ENCODE assay signal across 20 cellular contexts in genomic region chr12:52951640-52952039, GRCh38. TPM values are rescaled to one million over a fixed set of nuclear protein-coding genes. Genes with fewer than 3 reads are reported as not detected.
A peak's percentile ranks its signal among the peaks of the same experiment; 100 is the strongest.
DNase-seq lines count a peak whose midpoint lies in the region; TF ChIP-seq lines count a peak whose summit lies in the region.
"Had no signal": no experiment of that assay in that cellular context is flagged by ENCODE, and none has a peak within 500 bp of the region (broad histone marks: within the 10 kb centered on the region; RNA-seq: fewer than 3 reads in every experiment).

No MANE protein-coding gene starts in this region.

- H2BK20ac ChIP-seq in H9 (ENCODE audit: low read depth, low read length, poor library complexity, severe bottlenecking): no peak overlapping the region

- in situ Hi-C loops in KBM-7 (cut with MboI; ENCODE audit: low pct_unique_long_range_greater_than_20kb, low sequenced_read_pairs): loop anchor here (10.0 kb wide), 1 partner anchor 47 kb away; the partner anchor contains the start of gene KRT8

- intact Hi-C loops in A673 (cut with micrococcal nuclease; ENCODE audit: unreplicated experiment): no loop called here

- H3K23me2 ChIP-seq in H9 (ENCODE audit: insufficient read length, low read depth, low read length, poor library complexity, severe bottlenecking): peaks cover 13% of the 10 kb centered on the region

- H3K4me1 Mint-ChIP-seq in H9: peaks cover 32 to 43% of the 10 kb centered on the region in 2 experiments

- H3K4me3 ChIP-seq in fibroblast of pulmonary artery (replicated peaks; ENCODE audit: low read depth, low read length) (peak overlapping the region; percentile 93), trophoblast cell (ENCODE audit: low read depth, low read length) (peak overlapping the region; percentile 70), A673 (ENCODE audit: low read depth, low read length, poor library complexity, severe bottlenecking) (no peak overlapping the region)

- no peak overlapping the region for H3T11ph ChIP-seq in H9 (ENCODE audit: low read length)

- H2BK12ac ChIP-seq in H9 (ENCODE audit: insufficient read length, low read depth, low read length) (no peak overlapping the region), trophoblast cell (ENCODE audit: low read length) (no peak overlapping the region)

- no peaks in the 10 kb centered on the region for H3K27me3 Mint-ChIP-seq in H9 (ENCODE audit: low read depth)

- H2AK5ac ChIP-seq in H9 (ENCODE audit: insufficient read length, low read length): no peak overlapping the region
- H2AK5ac ChIP-seq in trophoblast cell (ENCODE audit: low read length): no peak overlapping the region

- H3K9ac ChIP-seq in H9 (ENCODE audit: extremely low read depth, insufficient read length, low read length) (no peak overlapping the region), trophoblast cell (ENCODE audit: low read length) (peak overlapping the region; percentile 92)

- H4K8ac ChIP-seq in H9 (replicated peaks; ENCODE audit: insufficient read length, low read depth, low read length): no peak overlapping the region
- H4K8ac ChIP-seq in trophoblast cell (ENCODE audit: low read depth, low read length): peak overlapping the region; percentile 26

- H4K91ac ChIP-seq in H9 (ENCODE audit: insufficient read length, low read depth, low read length) (no peak overlapping the region), trophoblast cell (ENCODE audit: low read depth, low read length) (no peak overlapping the region)

- H3K23ac ChIP-seq in H9 (ENCODE audit: insufficient read length, low read depth, low read length): no peak overlapping the region
- no peak overlapping the region for H3K23ac ChIP-seq in trophoblast cell (ENCODE audit: low read length)

- no peak for DNase-seq in H9
- DNase-seq in RWPE1 (ENCODE audit: low spot score): no peak
- DNase-seq in fibroblast of pulmonary artery (ENCODE audit: low read depth): no peak
- DNase-seq in trophoblast cell: peak in 1 of 2 donors; percentile 35
- no peak for DNase-seq in NCI-H2196 (lab: John Stamatoyannopoulos, UW; ENCODE audit: unreplicated experiment)
- no peak for DNase-seq in A673 (ENCODE audit: low spot score)
- no peak for DNase-seq in erythroblast (lab: John Stamatoyannopoulos, UW)
- no peak for DNase-seq in KBM-7
- DNase-seq: activated B cell treated with CpG ODN at 0.5 μM for 24 hours; BE2C; effector CD8-positive, alpha-beta T cell; GDM1; hippocampal formation; left cardiac atrium; NCI-H1417 treated with DMSO at 0.1 percent for 48 hours; NCI-H2227 treated with DMSO at 0.1 percent for 48 hours had no signal

- H3K56ac ChIP-seq in H9 (ENCODE audit: insufficient read length, low read depth, low read length): no peak overlapping the region

- H3K27me3 ChIP-seq in H9 (ENCODE audit: insufficient read depth, low read length) (no peaks in the 10 kb centered on the region), trophoblast cell (ENCODE audit: insufficient read depth, low read length) (no peaks in the 10 kb centered on the region), A673 (replicated peaks; ENCODE audit: insufficient read depth, low read depth, low read length, poor library complexity) (no peaks in the 10 kb centered on the region)
- H3K27me3 ChIP-seq: pancreas had no signal

- CTCF ChIA-PET in RWPE1 (lab: Yijun Ruan, JAX) (interaction anchor here (0.6 to 1.1 kb wide), 4 partner anchors 29 to 67 kb away, joined by 3 to 6 read pairs (median 3); no protein-coding TSS in a partner anchor), A673 (lab: Charles Lee) (no interaction called here)

- H3K79me1 ChIP-seq in H9 (ENCODE audit: insufficient read depth, low read depth, low read length, poor library complexity, severe bottlenecking): peaks cover 4% of the 10 kb centered on the region
- peaks cover 48% of the 10 kb centered on the region for H3K79me1 ChIP-seq in trophoblast cell (ENCODE audit: low read length)

- H3K4me3 Mint-ChIP-seq in H9: peak overlapping the region; percentile 61 to 96; a peak in 4 of 5 replicates
- H3K4me3 Mint-ChIP-seq: activated B cell treated with CpG ODN at 0.5 μM for 24 hours; T-helper 1 cell treated with Interleukin-12 subunit alpha and Interleukin-12 subunit beta and Interleukin-4 antibody, amounts not matched to agents 30 μg/mL and 1 μg/mL, for 36 hours had no signal

- peak overlapping the region in 2 of 3 experiments; percentile 34 to 62; a peak in 3 of 7 replicates for H3K27ac Mint-ChIP-seq in H9
- H3K27ac Mint-ChIP-seq: activated B cell treated with CpG ODN at 0.5 μM for 24 hours; T-helper 1 cell treated with Interleukin-12 subunit alpha and Interleukin-12 subunit beta and Interleukin-4 antibody, amounts not matched to agents 30 μg/mL and 1 μg/mL, for 36 hours had no signal

- H3K4me2 ChIP-seq in H9 (ENCODE audit: insufficient read depth, insufficient read length, low read length): no peak overlapping the region
- H3K4me2 ChIP-seq in trophoblast cell (ENCODE audit: low read length): peak overlapping the region; percentile 92

- no TSS peak for BruUV-seq in A673 (replicated peaks; lab: Mats Ljungman, UMichigan)

- H2BK120ac ChIP-seq in H9 (ENCODE audit: low read depth, low read length, poor library complexity, severe bottlenecking) (no peak overlapping the region), trophoblast cell (ENCODE audit: insufficient read depth, low read length, poor library complexity) (no peak overlapping the region)

- H3K9me3 Mint-ChIP-seq in H9: no peaks in the 10 kb centered on the region; a peak in 1 of 5 replicates
- H3K9me3 Mint-ChIP-seq: activated B cell treated with CpG ODN at 0.5 μM for 24 hours; T-helper 1 cell treated with Interleukin-12 subunit alpha and Interleukin-12 subunit beta and Interleukin-4 antibody, amounts not matched to agents 30 μg/mL and 1 μg/mL, for 36 hours had no signal

- H3K36me3 Mint-ChIP-seq in H9 (ENCODE audit: insufficient read depth in 1 of 3, low read depth in 3 of 3): peaks cover 37 to 40% (median 37%) of the 10 kb centered on the region in 3 experiments; a peak in 6 of 7 replicates

- H2BK15ac ChIP-seq in H9 (ENCODE audit: low read depth, low read length): no peak overlapping the region

- H4K5ac ChIP-seq in H9 (ENCODE audit: insufficient read length, low read depth, low read length): no peak overlapping the region

- H3K14ac ChIP-seq in H9 (ENCODE audit: insufficient read depth, low read length): no peak overlapping the region
- peak overlapping the region; percentile 5 for H3K14ac ChIP-seq in trophoblast cell (ENCODE audit: low read length)

- H2AFZ ChIP-seq in H9 (ENCODE audit: low read length) (no peak overlapping the region), trophoblast cell (ENCODE audit: insufficient read depth, low read length, poor library complexity) (no peak overlapping the region)

- H3K18ac ChIP-seq in H9 (ENCODE audit: insufficient read length, low read depth, low read length) (no peak overlapping the region), trophoblast cell (ENCODE audit: low read length) (peak overlapping the region; percentile 11)

- no peak for TF ChIP-seq POLR2A in erythroblast (IDR thresholded peaks at IDR 0.05; ENCODE audit: low read length)

- WGBS in H9 (ENCODE audit: extremely low coverage, insufficient read length, low lambda C conversion rate): no CpG with 5 or more reads among the region's 6 CpGs
- no CpG with 5 or more reads among the region's 6 CpGs for WGBS in trophoblast cell (ENCODE audit: extremely low coverage, insufficient coverage, insufficient read length)

- POLR2A ChIA-PET in RWPE1 (lab: Yijun Ruan, JAX; ENCODE audit: low non-redundant PET) (no interaction called here), A673 (lab: Charles Lee; ENCODE audit: low non-redundant PET) (no interaction called here)

- H3K4me1 ChIP-seq in H9 (ENCODE audit: insufficient read depth, low read length) (peaks cover 7% of the 10 kb centered on the region), trophoblast cell (ENCODE audit: control insufficient read depth in 1 of 2, insufficient read depth in 2 of 2, low read length in 2 of 2) (peaks cover 19 to 22% of the 10 kb centered on the region in 2 experiments), A673 (ENCODE audit: insufficient read depth, low read length, poor library complexity, severe bottlenecking) (peaks cover 11% of the 10 kb centered on the region)
- H3K4me1 ChIP-seq: BE2C had no signal

- H3K27ac ChIP-seq in H9 (ENCODE audit: insufficient read length, low read depth, low read length) (no peak overlapping the region), RWPE1 (peak overlapping the region; percentile 92), trophoblast cell (ENCODE audit: low read depth, low read length) (peak overlapping the region; percentile 80), A673 (ENCODE audit: low read depth, low read length, poor library complexity, severe bottlenecking) (no peak overlapping the region)

- H4K12ac ChIP-seq in trophoblast cell (ENCODE audit: low read depth, low read length): no peak overlapping the region

- H3K9me3 ChIP-seq in H9 (ENCODE audit: control insufficient read depth, low read depth, low read length): no peaks in the 10 kb centered on the region
- H3K9me3 ChIP-seq in trophoblast cell (ENCODE audit: insufficient read depth, low read depth, low read length): no peaks in the 10 kb centered on the region
- no peaks in the 10 kb centered on the region for H3K9me3 ChIP-seq in A673 (ENCODE audit: low read depth, low read length, poor library complexity, severe bottlenecking)
- H3K9me3 ChIP-seq: BE2C, pancreas had no signal

- no peaks in the 10 kb centered on the region for H4K20me1 ChIP-seq in H9 (ENCODE audit: control insufficient read depth, insufficient read depth, insufficient read length)

- H3K36me3 ChIP-seq in trophoblast cell (ENCODE audit: control insufficient read depth in 1 of 2, insufficient read depth in 2 of 2, low read length in 2 of 2) (peaks cover 34 to 38% of the 10 kb centered on the region in 2 experiments), A673 (ENCODE audit: insufficient read depth, low read length, poor library complexity, severe bottlenecking) (peaks cover 7% of the 10 kb centered on the region)
- H3K36me3 ChIP-seq: BE2C had no signal

- H2BK5ac ChIP-seq in H9 (ENCODE audit: insufficient read length, low read length) (no peak overlapping the region), trophoblast cell (ENCODE audit: low read depth, low read length, poor library complexity) (peak overlapping the region; percentile 13)

- TF ChIP-seq CTCF in H9 (conservative IDR thresholded peaks at IDR 0.05) (no peak), RWPE1 (conservative IDR thresholded peaks at IDR 0.05; ENCODE audit: low read depth) (no peak), fibroblast of pulmonary artery (IDR thresholded peaks at IDR 0.05; ENCODE audit: low read length, missing control alignments) (no peak), A673 (conservative IDR thresholded peaks at IDR 0.05; ENCODE audit: low read depth, low read length) (no peak)

- H3K4ac ChIP-seq in H9 (ENCODE audit: low read depth, low read length): no peak overlapping the region
- peak overlapping the region; percentile 61 for H3K4ac ChIP-seq in trophoblast cell (ENCODE audit: low read depth, low read length)

- H3K79me2 ChIP-seq in H9 (ENCODE audit: insufficient read depth, low read length) (peaks cover 10% of the 10 kb centered on the region; the same call in 1 of the 2 replicates), trophoblast cell (ENCODE audit: control insufficient read depth, insufficient read depth, low read length, poor library complexity) (peaks cover 32% of the 10 kb centered on the region)

RNA-seq across cellular contexts. Expression of gene KRT18, which starts 2.7 kb away (rescaled TPM):
- total RNA-seq in H9 (2021) (245 and 263 TPM in 2 replicates), A673 (2021) (179 and 209 TPM in 2 replicates)
- 4,184 and 4,236 TPM in 2 replicates for polyA plus RNA-seq in trophoblast cell (2013)
- total RNA-seq: myocyte had no signal

RNA-seq across cellular contexts. Expression of gene KRT8, which starts 46.8 kb away (rescaled TPM):
- total RNA-seq in H9 (2021) (244 and 247 TPM in 2 replicates), A673 (2021) (15.4 and 16.2 TPM in 2 replicates)
- polyA plus RNA-seq in trophoblast cell (2013): 5,322 and 5,443 TPM in 2 replicates
- total RNA-seq: activated CD8-positive, alpha-beta memory T cell treated with anti-CD3 and anti-CD28 coated beads for 36 hours had no signal

RNA-seq across cellular contexts. Expression of gene EIF4B, which starts 54.6 kb away (rescaled TPM):
- 713 and 723 TPM in 2 replicates for total RNA-seq in H9 (2021)
- polyA plus RNA-seq in trophoblast cell (2013): 342 and 356 TPM in 2 replicates
- total RNA-seq in A673 (2021): 393 and 400 TPM in 2 replicates

Comparison
In these comparisons a context has a peak if more than half of its experiments do, and no peak if none do; other contexts are left out.
1. H3K27ac ChIP-seq: peak in RWPE1 (single experiment) and trophoblast cell (single experiment); none in H9 (single experiment) and A673 (single experiment).
2. RNA of gene KRT8, which starts 46.8 kb away (total RNA-seq): 244 to 247 TPM in H9; 15.4 to 16.2 TPM in A673; every median in the first group is over 10 times any median in the second.